Comparison of ENCODE assay signal across 8 cellular contexts in genomic region chr2:25309402-25309801, GRCh38. TPM values are rescaled to one million over a fixed set of nuclear protein-coding genes. Genes with fewer than 3 reads are reported as not detected.
DNase-seq lines count a peak whose midpoint lies in the region; ATAC-seq and TF ChIP-seq lines count a peak whose summit lies in the region.

No MANE protein-coding gene starts in this region.

- no peaks in the 10 kb centered on the region for H3K27me3 ChIP-seq in heart right ventricle

- TF ChIP-seq CTCF in heart right ventricle (IDR thresholded peaks at IDR 0.05) = peak in 8 of 9 donors; percentile 12 to 62 (median 48)

- H3K9me3 ChIP-seq in heart right ventricle = no peaks in the 10 kb centered on the region

- intact Hi-C loops in heart right ventricle (cut with DNase I) (loop anchor here in 1 of 10 donors (5.0 kb wide), 1 partner anchor 68 kb away; no protein-coding TSS in a partner anchor), Right ventricle myocardium inferior (cut with DNase I) (loop anchor here (5.0 kb wide), 1 partner anchor 33 kb away; the partner anchor contains the start of gene DNMT3A)

- no peak overlapping the region for H3K4me3 ChIP-seq in heart right ventricle

- peaks cover 45% of the 10 kb centered on the region for H3K36me3 Mint-ChIP-seq in activated CD4-positive, alpha-beta T cell treated with anti-CD3 and anti-CD28 coated beads, Interleukin-2, amount 10 ng/mL, durations not matched to agents 7 days and 5 days (ENCODE audit: low read depth)
- H3K36me3 Mint-ChIP-seq in natural killer cell treated with Interleukin-12 subunit alpha and Interleukin-12 subunit beta and Interleukin-15 and Interleukin-18, amount 100 ng/mL, for 72 hours = no peaks in the 10 kb centered on the region

- peak in 1 of 2 donors; percentile 67 for DNase-seq in heart right ventricle
- DNase-seq in Right ventricle myocardium inferior (ENCODE audit: missing footprints) = no peak
- peak; percentile 43 for DNase-seq in NCI-H2227 treated with DMSO at 0.1 percent for 48 hours (lab: John Stamatoyannopoulos, UW)
- peak; percentile 74 for DNase-seq in activated CD4-positive, alpha-beta T cell treated with anti-CD3 and anti-CD28 coated beads, Interleukin-2, amount 10 ng/mL, durations not matched to agents 7 days and 5 days
- peak; percentile 60 for DNase-seq in effector CD4-positive, alpha-beta T cell
- no peak for DNase-seq in natural killer cell treated with Interleukin-12 subunit alpha and Interleukin-12 subunit beta and Interleukin-15 and Interleukin-18, amount 100 ng/mL, for 72 hours (ENCODE audit: low spot score)
- no peak for DNase-seq in NCI-H2029 treated with DMSO at 0.1 percent for 48 hours (lab: John Stamatoyannopoulos, UW)

- no peaks in the 10 kb centered on the region for H3K27me3 Mint-ChIP-seq in activated CD4-positive, alpha-beta T cell treated with anti-CD3 and anti-CD28 coated beads, Interleukin-2, amount 10 ng/mL, durations not matched to agents 7 days and 5 days
- peaks cover 0 to 5% of the 10 kb centered on the region in 2 donors for H3K27me3 Mint-ChIP-seq in natural killer cell treated with Interleukin-12 subunit alpha and Interleukin-12 subunit beta and Interleukin-15 and Interleukin-18, amount 100 ng/mL, for 72 hours

- POLR2A ChIA-PET in activated CD4-positive, alpha-beta T cell treated with anti-CD3 and anti-CD28 coated beads, Interleukin-2, amount 10 ng/mL, durations not matched to agents 7 days and 5 days (lab: Charles Lee) = no interaction called here

- peaks cover 35 to 100% (median 88%) of the 10 kb centered on the region in 9 donors for H3K4me1 ChIP-seq in heart right ventricle

- H3K36me3 ChIP-seq in heart right ventricle = peaks cover 0 to 69% (median 3%) of the 10 kb centered on the region in 9 donors

- WGBS in heart right ventricle, 2 donors = 73% methylated on average over 10 of the region's 10 CpGs

- no peak overlapping the region for H3K4me3 Mint-ChIP-seq in activated CD4-positive, alpha-beta T cell treated with anti-CD3 and anti-CD28 coated beads, Interleukin-2, amount 10 ng/mL, durations not matched to agents 7 days and 5 days
- no peak overlapping the region for H3K4me3 Mint-ChIP-seq in natural killer cell treated with Interleukin-12 subunit alpha and Interleukin-12 subunit beta and Interleukin-15 and Interleukin-18, amount 100 ng/mL, for 72 hours

- no peaks in the 10 kb centered on the region for H3K9me3 Mint-ChIP-seq in activated CD4-positive, alpha-beta T cell treated with anti-CD3 and anti-CD28 coated beads, Interleukin-2, amount 10 ng/mL, durations not matched to agents 7 days and 5 days
- H3K9me3 Mint-ChIP-seq in natural killer cell treated with Interleukin-12 subunit alpha and Interleukin-12 subunit beta and Interleukin-15 and Interleukin-18, amount 100 ng/mL, for 72 hours = no peaks in the 10 kb centered on the region

- CTCF ChIA-PET in activated CD4-positive, alpha-beta T cell treated with anti-CD3 and anti-CD28 coated beads, Interleukin-2, amount 10 ng/mL, durations not matched to agents 7 days and 5 days (lab: Charles Lee) = interaction anchor here (0.8 to 3.5 kb wide), 10 partner anchors 14 to 252 kb away, joined by 3 to 11 read pairs (median 4); no protein-coding TSS in a partner anchor

- ATAC-seq in heart right ventricle (peak in 1 of 8 donors; percentile 22), Right ventricle myocardium inferior (no peak), GM21576 (IDR thresholded peaks at IDR 0.05; ENCODE audit: unreplicated experiment) (no peak)
- ATAC-seq in natural killer cell treated with Interleukin-12 subunit alpha and Interleukin-12 subunit beta and Interleukin-15 and Interleukin-18, amount 100 ng/mL, for 72 hours = peak; percentile 52 to 65

- H3K4me1 Mint-ChIP-seq in activated CD4-positive, alpha-beta T cell treated with anti-CD3 and anti-CD28 coated beads, Interleukin-2, amount 10 ng/mL, durations not matched to agents 7 days and 5 days = peaks cover 74% of the 10 kb centered on the region
- H3K4me1 Mint-ChIP-seq in natural killer cell treated with Interleukin-12 subunit alpha and Interleukin-12 subunit beta and Interleukin-15 and Interleukin-18, amount 100 ng/mL, for 72 hours (ENCODE audit: low read depth in 2 of 2) = peaks cover 15 to 40% of the 10 kb centered on the region in 2 donors

- no peak overlapping the region for H3K27ac Mint-ChIP-seq in activated CD4-positive, alpha-beta T cell treated with anti-CD3 and anti-CD28 coated beads, Interleukin-2, amount 10 ng/mL, durations not matched to agents 7 days and 5 days
- no peak overlapping the region for H3K27ac Mint-ChIP-seq in natural killer cell treated with Interleukin-12 subunit alpha and Interleukin-12 subunit beta and Interleukin-15 and Interleukin-18, amount 100 ng/mL, for 72 hours

- no peak overlapping the region for H3K27ac ChIP-seq in heart right ventricle

RNA-seq across cellular contexts. Expression of gene DNMT3A, which starts 32.3 kb away (rescaled TPM):
- total RNA-seq in heart right ventricle (10 to 100 TPM; 14.8 to 23.7 (median 19.4) TPM), Right ventricle myocardium inferior (18.6 TPM)
- 10 to 100 TPM in 1 of 2 donors, 1 to 10 TPM in 1; 4.7 to 10.3 TPM for polyA plus RNA-seq in heart right ventricle
- total RNA-seq in activated CD4-positive, alpha-beta T cell treated with anti-CD3 and anti-CD28 coated beads, Interleukin-2, amount 10 ng/mL, durations not matched to agents 7 days and 5 days = 10 to 100 TPM; 55.9 to 62.3 TPM
- total RNA-seq in natural killer cell treated with Interleukin-12 subunit alpha and Interleukin-12 subunit beta and Interleukin-15 and Interleukin-18, amount 100 ng/mL, for 72 hours = 10 to 100 TPM in 1 of 2 donors, 1 to 10 TPM in 1; 8.9 to 32.2 TPM

Comparison
In these comparisons a context has a peak if more than half of its experiments do, and no peak if none do; other contexts are left out.
1. ATAC-seq: peak in natural killer cell treated with Interleukin-12 subunit alpha and Interleukin-12 subunit beta and Interleukin-15 and Interleukin-18, amount 100 ng/mL, for 72 hours (2 of 2); none in Right ventricle myocardium inferior (single experiment) and GM21576 (single experiment).
2. DNase-seq: peak in NCI-H2227 treated with DMSO at 0.1 percent for 48 hours (single experiment), activated CD4-positive, alpha-beta T cell treated with anti-CD3 and anti-CD28 coated beads, Interleukin-2, amount 10 ng/mL, durations not matched to agents 7 days and 5 days (single experiment) and effector CD4-positive, alpha-beta T cell (single experiment); none in Right ventricle myocardium inferior (single experiment), natural killer cell treated with Interleukin-12 subunit alpha and Interleukin-12 subunit beta and Interleukin-15 and Interleukin-18, amount 100 ng/mL, for 72 hours (single experiment) and NCI-H2029 treated with DMSO at 0.1 percent for 48 hours (single experiment).